ENCODE assay signal across 10 cellular contexts in the genomic region with DNA sequence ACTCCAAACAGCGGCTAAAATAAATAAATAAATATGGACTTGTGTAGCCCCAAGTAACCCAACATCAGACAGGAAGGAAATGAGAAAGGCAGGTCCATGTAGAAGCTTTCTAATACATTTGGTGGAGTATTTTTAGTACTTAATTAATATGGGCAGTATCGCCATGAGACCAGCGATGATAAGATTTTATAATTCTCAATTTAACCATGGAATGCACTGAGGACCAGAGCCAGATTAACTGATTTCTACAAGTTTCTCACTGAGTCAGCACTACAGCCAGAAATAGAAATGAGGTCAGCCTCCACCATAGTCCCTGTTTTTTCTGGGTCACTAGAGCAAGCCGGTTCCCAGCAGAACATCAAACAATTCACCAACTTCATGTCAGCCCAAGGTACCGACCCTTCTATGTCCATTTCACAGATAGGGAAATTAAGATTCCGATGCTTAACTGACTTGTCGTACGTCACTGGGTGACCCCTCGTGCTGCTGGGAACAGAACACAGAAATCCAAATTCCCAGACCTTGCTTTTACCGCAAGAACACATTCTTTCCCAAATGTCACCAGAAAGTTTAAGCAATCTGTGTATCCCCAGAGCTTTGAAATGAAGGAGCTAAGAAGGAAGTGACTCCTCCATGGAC.
DNase-seq lines count a peak whose midpoint lies in the region; ATAC-seq, FAIRE-seq and TF ChIP-seq lines count a peak whose summit lies in the region.
"Had no signal": no experiment of that assay in that cellular context is flagged by ENCODE, and none has a peak within 500 bp of the region (broad histone marks: within the 10 kb centered on the region; RNA-seq: fewer than 3 reads in every experiment).

No MANE protein-coding gene starts in this region.

- no peaks in the 10 kb centered on the region for H3K9me3 ChIP-seq in A673 (ENCODE audit: low read depth, low read length, poor library complexity, severe bottlenecking)
- H3K9me3 ChIP-seq in ascending aorta: no peaks in the 10 kb centered on the region
- no peaks in the 10 kb centered on the region for H3K9me3 ChIP-seq in pancreas

- DNase-seq in A673 (ENCODE audit: low spot score) (no peak), ascending aorta (ENCODE audit: low spot score in 2 of 2) (peak in 1 of 2 donors; percentile 84), left cardiac atrium (peak; percentile 64), pancreas (no peak), NCI-H774 (lab: John Stamatoyannopoulos, UW) (no peak), NOMO-1 treated with dmso at 0.1 percent for 144 hours (lab: John Stamatoyannopoulos, UW; ENCODE audit: unreplicated experiment) (no peak), HuH-7.5 (ENCODE audit: low spot score) (no peak)
- no peak for DNase-seq in activated CD4-positive, CD25-positive, alpha-beta regulatory T cell (lab: John Stamatoyannopoulos, UW)
- DNase-seq: cortex of kidney had no signal

- intact Hi-C loops in A673 (cut with micrococcal nuclease; ENCODE audit: unreplicated experiment) (no loop called here), ascending aorta (cut with DNase I) (loop anchor here (5.0 to 10.0 kb wide), 2 partner anchors 306 to 498 kb away; a partner anchor contains a TSS), left cardiac atrium (cut with DNase I) (no loop called here), pancreas (cut with DNase I) (no loop called here)

- H3K36me3 ChIP-seq in A673 (ENCODE audit: insufficient read depth, low read length, poor library complexity, severe bottlenecking): no peaks in the 10 kb centered on the region
- H3K36me3 ChIP-seq in ascending aorta: peaks cover 21 to 27% of the 10 kb centered on the region in 2 donors
- H3K36me3 ChIP-seq in pancreas: peaks cover 0 to 4% (median 0%) of the 10 kb centered on the region in 3 donors

- ATAC-seq in left cardiac atrium (peak; percentile 66), pancreas (peak in 3 of 4 donors; percentile 36 to 64 (median 52))

- H3K27ac ChIP-seq in A673 (ENCODE audit: low read depth, low read length, poor library complexity, severe bottlenecking) (peak overlapping the region; percentile 12), ascending aorta (peak overlapping the region; percentile 82 to 89), pancreas (no peak overlapping the region)

- FAIRE-seq in pancreas (lab: Jason Lieb, UNC): no peak
- FAIRE-seq: keratinocyte had no signal

- WGBS in pancreas, 2 donors: 56 to 70% methylated on average over 10 of the region's 10 CpGs

- POLR2A ChIA-PET in A673 (lab: Charles Lee; ENCODE audit: low non-redundant PET): interaction anchor here (0.6 kb wide), 1 partner anchor 438 kb away, joined by 3 read pairs; no protein-coding TSS in a partner anchor

- H3K4me1 ChIP-seq in A673 (ENCODE audit: insufficient read depth, low read length, poor library complexity, severe bottlenecking): peaks cover 28% of the 10 kb centered on the region
- H3K4me1 ChIP-seq in ascending aorta: peaks cover 9 to 51% of the 10 kb centered on the region in 2 donors
- no peaks in the 10 kb centered on the region for H3K4me1 ChIP-seq in pancreas

- H3K4me3 ChIP-seq in A673 (ENCODE audit: low read depth, low read length, poor library complexity, severe bottlenecking) (no peak overlapping the region), ascending aorta (peak overlapping the region in 1 of 2 donors; percentile 29), pancreas (no peak overlapping the region)

- CTCF ChIA-PET in A673 (lab: Charles Lee): no interaction called here

- BruUV-seq in A673 (replicated peaks; lab: Mats Ljungman, UMichigan): no TSS peak

- TF ChIP-seq CTCF in A673 (conservative IDR thresholded peaks at IDR 0.05; ENCODE audit: low read depth, low read length): no peak
- no peak for TF ChIP-seq CTCF in ascending aorta (IDR thresholded peaks at IDR 0.05)
- TF ChIP-seq CTCF in pancreas (IDR thresholded peaks at IDR 0.05): no peak

- H3K27me3 ChIP-seq in A673 (replicated peaks; ENCODE audit: insufficient read depth, low read depth, low read length, poor library complexity): no peaks in the 10 kb centered on the region
- H3K27me3 ChIP-seq in ascending aorta: no peaks in the 10 kb centered on the region
- no peaks in the 10 kb centered on the region for H3K27me3 ChIP-seq in pancreas

Comparison
In these comparisons a context has a peak if more than half of its experiments do, and no peak if none do; other contexts are left out.
1. H3K27ac ChIP-seq: peak in A673 (single experiment) and ascending aorta (2 of 2); none in pancreas (0 of 4).